ENCODE assay signal across 8 cellular contexts in the genomic region with DNA sequence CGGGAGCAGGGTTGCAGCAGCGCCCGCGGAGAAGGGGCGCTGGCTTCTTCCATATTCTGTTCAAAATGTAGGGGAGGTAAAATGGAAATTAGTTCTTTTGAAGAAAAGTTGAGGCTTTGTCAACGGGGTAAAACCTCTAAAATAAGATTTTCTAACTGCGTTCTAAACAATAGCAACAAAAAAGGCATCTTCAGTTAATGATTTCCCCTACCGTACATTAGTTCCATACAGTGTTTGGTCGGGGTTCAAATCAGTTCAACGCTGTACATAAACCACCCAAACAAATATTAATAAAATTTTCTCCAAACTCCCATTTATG. TPM values are rescaled to one million over a fixed set of nuclear protein-coding genes. Genes with fewer than 3 reads are reported as not detected.
DNase-seq lines count a peak whose midpoint lies in the region; ATAC-seq, FAIRE-seq and TF ChIP-seq lines count a peak whose summit lies in the region.

No MANE protein-coding gene starts in this region.

- H3K4me1 Mint-ChIP-seq in CD8-positive, alpha-beta memory T cell: peaks cover 10 to 14% (median 12%) of the 10 kb centered on the region in 3 donors

- H3K79me2 ChIP-seq in endothelial cell of umbilical vein (ENCODE audit: control insufficient read depth, insufficient read depth, low read length) (peaks cover 2% of the 10 kb centered on the region), osteoblast (ENCODE audit: insufficient read depth, low read length) (peaks cover 3% of the 10 kb centered on the region)

- peaks cover 0 to 5% (median 0%) of the 10 kb centered on the region in 3 donors for H3K36me3 Mint-ChIP-seq in CD8-positive, alpha-beta memory T cell

- H3K27me3 ChIP-seq in CD8-positive, alpha-beta memory T cell (ENCODE audit: insufficient read depth, low read length, poor library complexity, severe bottlenecking): no peaks in the 10 kb centered on the region
- H3K27me3 ChIP-seq in Panc1 (ENCODE audit: control insufficient read depth, insufficient read depth, low read length) (no peaks in the 10 kb centered on the region), endothelial cell of umbilical vein (ENCODE audit: control insufficient read depth in 2 of 2, insufficient read depth in 2 of 2, low read length in 2 of 2) (peaks cover 0 to 7% of the 10 kb centered on the region in 2 experiments), osteoblast (ENCODE audit: insufficient read depth, low read length) (peaks cover 5% of the 10 kb centered on the region)

- intact Hi-C loops in Panc1 (cut with micrococcal nuclease; ENCODE audit: unreplicated experiment) (loop anchor here (5.0 kb wide), 1 partner anchor 189 kb away; no protein-coding TSS in a partner anchor), endothelial cell of umbilical vein (cut with micrococcal nuclease) (loop anchor here (1.0 to 10.0 kb wide), 10 partner anchors 129 to 900 kb away; a partner anchor contains a TSS)

- DNase-seq in CD8-positive, alpha-beta memory T cell: no peak
- DNase-seq in Panc1 (ENCODE audit: low read depth, low spot score) (no peak), endothelial cell of umbilical vein (ENCODE audit: low read depth, low spot score) (no peak), osteoblast (ENCODE audit: insufficient read length, low spot score, missing footprints) (no peak), HTR-8/SVneo (ENCODE audit: insufficient read length, low spot score) (no peak), MV-4-11 (lab: John Stamatoyannopoulos, UW) (no peak)

- peaks cover under 1 to 5% of the 10 kb centered on the region in 2 donors for H3K27me3 Mint-ChIP-seq in CD8-positive, alpha-beta memory T cell

- dilution Hi-C loops in endothelial cell of umbilical vein (cut with MboI; ENCODE audit: extremely low pct_ligation_motif_present, low sequenced_read_pairs): no loop called here

- peak overlapping the region; percentile 95 for H2AFZ ChIP-seq in endothelial cell of umbilical vein (ENCODE audit: low read depth, low read length)
- H2AFZ ChIP-seq in osteoblast (ENCODE audit: low read length): peak overlapping the region; percentile 85

- peak overlapping the region; percentile 97 for H3K9ac ChIP-seq in endothelial cell of umbilical vein (replicated peaks; ENCODE audit: extremely low read depth, insufficient read depth, low read length)

- H3K4me1 ChIP-seq in CD8-positive, alpha-beta memory T cell (ENCODE audit: insufficient read depth, low read length): peaks cover 4% of the 10 kb centered on the region
- H3K4me1 ChIP-seq in Panc1 (ENCODE audit: control insufficient read depth, insufficient read depth, low read length) (peaks cover 11% of the 10 kb centered on the region; the same call in 1 of the 2 replicates), endothelial cell of umbilical vein (ENCODE audit: control insufficient read depth, extremely low read depth, insufficient read depth, low read length) (peaks cover 14% of the 10 kb centered on the region), osteoblast (ENCODE audit: insufficient read depth, low read length) (peaks cover 5% of the 10 kb centered on the region)

- FAIRE-seq in endothelial cell of umbilical vein (lab: Jason Lieb, UNC) (no peak), HTR-8/SVneo (lab: Jason Lieb, UNC) (no peak)

- H3K4me3 ChIP-seq in CD8-positive, alpha-beta memory T cell (ENCODE audit: low read length): peak overlapping the region; percentile 87
- H3K4me3 ChIP-seq in Panc1 (ENCODE audit: low read depth in 2 of 2, low read length in 2 of 2) (peak overlapping the region; percentile 80 to 81), endothelial cell of umbilical vein (replicated peaks in 1 of 3; ENCODE audit: insufficient read depth in 1 of 3, low read depth in 1 of 3, low read length in 3 of 3) (peak overlapping the region; percentile 76 to 96 (median 88)), osteoblast (ENCODE audit: insufficient read depth, low read length) (peak overlapping the region; percentile 97)

- in situ Hi-C loops in Panc1 (cut with HindIII; ENCODE audit: low pct_unique_long_range_greater_than_20kb, low sequenced_read_pairs): no loop called here

- H3K4me3 Mint-ChIP-seq in CD8-positive, alpha-beta memory T cell: peak overlapping the region; percentile 89 to 98 (median 92)

- no peak for TF ChIP-seq CTCF in Panc1 (IDR thresholded peaks at IDR 0.05)
- TF ChIP-seq CTCF in endothelial cell of umbilical vein (IDR thresholded peaks at IDR 0.05; ENCODE audit: extremely low read depth in 1 of 2, insufficient read depth in 1 of 2, low read depth in 1 of 2, low read length in 2 of 2): no peak
- TF ChIP-seq CTCF in osteoblast (IDR thresholded peaks at IDR 0.05; ENCODE audit: extremely low read depth, low read depth, low read length): no peak

- H3K9me1 ChIP-seq in endothelial cell of umbilical vein (replicated peaks; ENCODE audit: control insufficient read depth, extremely low read depth, insufficient read depth, low read length): no peaks in the 10 kb centered on the region

- H3K9me3 ChIP-seq in CD8-positive, alpha-beta memory T cell (ENCODE audit: low read length): no peaks in the 10 kb centered on the region
- H3K9me3 ChIP-seq in Panc1 (ENCODE audit: control insufficient read depth, insufficient read depth, low read depth, low read length) (no peaks in the 10 kb centered on the region), endothelial cell of umbilical vein (replicated peaks; ENCODE audit: control insufficient read depth, insufficient read depth, low read length) (no peaks in the 10 kb centered on the region), osteoblast (ENCODE audit: low read depth, low read length) (no peaks in the 10 kb centered on the region)

- BruUV-seq in Panc1 (replicated peaks; lab: Mats Ljungman, UMichigan): no TSS peak
- TSS peak; percentile 91 for BruUV-seq in endothelial cell of umbilical vein (replicated peaks; lab: Mats Ljungman, UMichigan)

- peak overlapping the region; percentile 77 for H3K27ac ChIP-seq in CD8-positive, alpha-beta memory T cell (ENCODE audit: low read depth, low read length)
- H3K27ac ChIP-seq in Panc1 (ENCODE audit: low read length): peak overlapping the region; percentile 97
- peak overlapping the region; percentile 98 for H3K27ac ChIP-seq in endothelial cell of umbilical vein (ENCODE audit: insufficient read depth, low read depth, low read length)
- peak overlapping the region; percentile 88 for H3K27ac ChIP-seq in osteoblast (ENCODE audit: low read depth, low read length)

- H4K20me1 ChIP-seq in endothelial cell of umbilical vein (replicated peaks; ENCODE audit: control insufficient read depth, extremely low read depth, insufficient read depth, low read length) (no peaks in the 10 kb centered on the region), osteoblast (ENCODE audit: insufficient read depth, low read length) (no peaks in the 10 kb centered on the region)

- H3K36me3 ChIP-seq in CD8-positive, alpha-beta memory T cell (ENCODE audit: insufficient read depth, low read length): no peaks in the 10 kb centered on the region
- H3K36me3 ChIP-seq in Panc1 (ENCODE audit: control insufficient read depth, insufficient read depth, low read length) (no peaks in the 10 kb centered on the region), endothelial cell of umbilical vein (ENCODE audit: control insufficient read depth in 2 of 2, extremely low read depth in 1 of 2, insufficient read depth in 2 of 2, low read length in 2 of 2) (no peaks in the 10 kb centered on the region), osteoblast (ENCODE audit: insufficient read depth, low read length) (no peaks in the 10 kb centered on the region)

- H3K27ac Mint-ChIP-seq in CD8-positive, alpha-beta memory T cell: peak overlapping the region; percentile 83 to 99 (median 91)

- no peaks in the 10 kb centered on the region for H3K9me3 Mint-ChIP-seq in CD8-positive, alpha-beta memory T cell

- ATAC-seq in Panc1 (no peak), GM18867 (IDR thresholded peaks at IDR 0.05; ENCODE audit: unreplicated experiment) (no peak), GM19023 (IDR thresholded peaks at IDR 0.05; ENCODE audit: unreplicated experiment) (no peak)

- CTCF ChIA-PET in CD8-positive, alpha-beta memory T cell (lab: Charles Lee): interaction anchor here (1.8 kb wide), 1 partner anchor 18 kb away, joined by 3 read pairs; no protein-coding TSS in a partner anchor
- CTCF ChIA-PET in Panc1 (lab: Charles Lee): interaction anchor here (0.6 kb wide), 1 partner anchor 173 kb away, joined by 3 read pairs; no protein-coding TSS in a partner anchor
- CTCF ChIA-PET in endothelial cell of umbilical vein (lab: Charles Lee): no interaction called here

- no peak for TF ChIP-seq POLR2A in endothelial cell of umbilical vein (IDR thresholded peaks at IDR 0.05; ENCODE audit: low read depth, low read length)

- POLR2A ChIA-PET in CD8-positive, alpha-beta memory T cell (lab: Charles Lee): interaction anchor here (1.0 kb wide), 1 partner anchor 592 kb away, joined by 3 read pairs; a partner anchor contains a TSS
- POLR2A ChIA-PET in Panc1 (lab: Charles Lee) (interaction anchor here (0.5 kb wide), 1 partner anchor 28 kb away, joined by 7 read pairs; no protein-coding TSS in a partner anchor), endothelial cell of umbilical vein (lab: Charles Lee) (no interaction called here)

- H3K4me2 ChIP-seq in endothelial cell of umbilical vein (ENCODE audit: insufficient read depth, low read length) (peak overlapping the region; percentile 97), osteoblast (ENCODE audit: insufficient read depth, low read length) (peak overlapping the region; percentile 86)

TF ChIP-seq in endothelial cell of umbilical vein, 7 proteins besides CTCF, POLR2A, EP300 and RAD21 (continues in another document):
- TF ChIP-seq MYC (IDR thresholded peaks at IDR 0.05; ENCODE audit: low read depth, low read length) (no peak), POLR2AphosphoS5 (IDR thresholded peaks at IDR 0.05; ENCODE audit: insufficient read depth, low read depth, low read length) (no peak), GATA2 (IDR thresholded peaks at IDR 0.05; ENCODE audit: insufficient read depth, insufficient read length, low read depth, low read length) (no peak), FOS (IDR thresholded peaks at IDR 0.05; ENCODE audit: borderline replicate concordance, insufficient read depth, low read length) (no peak), JUN (IDR thresholded peaks at IDR 0.05; ENCODE audit: borderline replicate concordance, insufficient read depth, insufficient read length, low read depth) (no peak)

RNA-seq across cellular contexts. Expression of a gene that starts 0.3 kb away (rescaled TPM):
- total RNA-seq in CD8-positive, alpha-beta memory T cell: 10 to 100 TPM; 18.0 to 18.5 TPM
- 2.7 TPM for polyA plus RNA-seq in CD8-positive, alpha-beta memory T cell
- total RNA-seq in Panc1 (2021; ENCODE audit: unreplicated experiment) (17.8 TPM), endothelial cell of umbilical vein (13.1 and 14.0 TPM in 2 replicates), osteoblast (4.7 and 5.4 TPM in 2 replicates)
- polyA plus RNA-seq in Panc1 (2012; ENCODE audit: insufficient read length): 10.7 TPM
- 4.6 and 5.7 TPM in 2 replicates for polyA plus RNA-seq in endothelial cell of umbilical vein
- 6.0 and 6.1 TPM in 2 replicates for polyA plus RNA-seq in endothelial cell of umbilical vein (2011; cell fraction: cytosol; rRNA removed)
- polyA plus RNA-seq in endothelial cell of umbilical vein (2011; cell fraction: nucleus; rRNA removed): 13.7 and 15.7 TPM in 2 replicates
- 8.1 and 9.4 TPM in 2 replicates for polyA plus RNA-seq in endothelial cell of umbilical vein (2012)
- polyA minus RNA-seq in endothelial cell of umbilical vein: 11.4 and 14.7 TPM in 2 replicates
- 15.4 TPM for polyA minus RNA-seq in endothelial cell of umbilical vein (2011; cell fraction: cytosol; rRNA and poly(A)+ RNA removed)
- 19.5 and 31.6 TPM in 2 replicates for polyA minus RNA-seq in endothelial cell of umbilical vein (2011; cell fraction: nucleus; rRNA and poly(A)+ RNA removed)
